Comparison of ENCODE assay signal across 1 cellular context in the genomic region with DNA sequence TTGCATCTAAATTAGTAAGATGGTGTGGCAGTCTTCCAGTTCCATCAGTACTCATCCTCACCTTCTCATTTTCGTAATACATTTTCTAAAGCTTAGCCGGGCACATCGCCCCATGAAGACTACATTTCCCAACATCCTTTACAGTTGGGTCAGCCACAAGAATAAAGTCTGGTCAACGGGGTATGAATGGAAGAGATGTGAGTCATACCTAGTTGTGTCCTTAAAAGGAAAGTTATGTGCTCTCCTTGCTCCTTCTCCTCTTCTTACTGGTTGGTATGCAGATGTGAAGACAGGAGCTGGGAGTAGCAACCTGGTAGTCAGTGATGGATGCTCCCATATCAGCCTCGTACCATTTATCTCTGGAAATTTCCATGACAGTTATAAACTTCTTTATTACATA.
A peak's percentile ranks its signal among the peaks of the same experiment; 100 is the strongest.
TF ChIP-seq lines count a peak whose summit lies in the region.

No MANE protein-coding gene starts in this region.

TF ChIP-seq in HepG2, 621 proteins besides CTCF, POLR2A, EP300 and RAD21 (continued from another document):
- no peak for TF ChIP-seq CREBL2 (CRISPR knock-in tag; IDR thresholded peaks at IDR 0.05; ENCODE audit: borderline replicate concordance)
- no peak for TF ChIP-seq CHD2 (IDR thresholded peaks at IDR 0.05; ENCODE audit: low read depth, low read length)
- no peak for TF ChIP-seq ZFP37 (CRISPR knock-in tag; IDR thresholded peaks at IDR 0.05; ENCODE audit: borderline replicate concordance)
- no peak for TF ChIP-seq ISL2 (CRISPR knock-in tag; IDR thresholded peaks at IDR 0.05)
- no peak for TF ChIP-seq RFXAP (CRISPR knock-in tag; IDR thresholded peaks at IDR 0.05; ENCODE audit: borderline replicate concordance)
- no peak for TF ChIP-seq JUND (CRISPR knock-in tag; IDR thresholded peaks at IDR 0.05)
- TF ChIP-seq THYN1 (CRISPR knock-in tag; IDR thresholded peaks at IDR 0.05; ENCODE audit: borderline replicate concordance, low read depth) = no peak
- TF ChIP-seq ZNF761 (CRISPR knock-in tag; conservative IDR thresholded peaks at IDR 0.05) = no peak
- no peak for TF ChIP-seq GATA4 (IDR thresholded peaks at IDR 0.05; ENCODE audit: borderline replicate concordance, low read depth)
- no peak for TF ChIP-seq ZNF430 (CRISPR knock-in tag; IDR thresholded peaks at IDR 0.05)
- TF ChIP-seq, protein P1, sequence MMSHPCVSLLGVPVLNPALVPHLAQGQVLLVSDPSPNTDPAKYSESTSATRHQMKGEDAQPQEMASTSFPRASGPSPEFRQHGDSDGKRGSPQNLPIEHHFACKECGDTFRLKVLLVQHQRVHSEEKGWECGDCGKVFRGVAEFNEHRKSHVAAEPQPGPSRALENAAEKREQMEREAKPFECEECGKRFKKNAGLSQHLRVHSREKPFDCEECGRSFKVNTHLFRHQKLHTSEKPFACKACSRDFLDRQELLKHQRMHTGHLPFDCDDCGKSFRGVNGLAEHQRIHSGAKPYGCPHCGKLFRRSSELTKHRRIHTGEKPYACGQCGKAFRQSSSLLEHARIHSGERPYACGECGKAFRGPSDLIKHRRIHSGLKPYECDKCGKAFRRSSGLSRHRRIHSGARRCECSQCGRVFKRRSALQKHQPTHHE (CRISPR knock-in tag; IDR thresholded peaks at IDR 0.05; ENCODE audit: borderline replicate concordance) = no peak
- TF ChIP-seq ZBTB20 (CRISPR knock-in tag; IDR thresholded peaks at IDR 0.05; ENCODE audit: borderline replicate concordance, low read depth) = 0 out of 2 replicates have a peak, but pooled peaks have one; percentile 4
- no peak for TF ChIP-seq ZNF414 (CRISPR knock-in tag; IDR thresholded peaks at IDR 0.05)
- TF ChIP-seq FOSL2 (CRISPR knock-in tag; IDR thresholded peaks at IDR 0.05) = peak; percentile 64
- no peak for TF ChIP-seq NKX3-1 (CRISPR knock-in tag; IDR thresholded peaks at IDR 0.05)
- no peak for TF ChIP-seq PLSCR1 (CRISPR knock-in tag; IDR thresholded peaks at IDR 0.05; ENCODE audit: borderline replicate concordance)
- peak; percentile 65 for TF ChIP-seq ZNF143 (CRISPR knock-in tag; IDR thresholded peaks at IDR 0.05)
